In the genomic region with DNA sequence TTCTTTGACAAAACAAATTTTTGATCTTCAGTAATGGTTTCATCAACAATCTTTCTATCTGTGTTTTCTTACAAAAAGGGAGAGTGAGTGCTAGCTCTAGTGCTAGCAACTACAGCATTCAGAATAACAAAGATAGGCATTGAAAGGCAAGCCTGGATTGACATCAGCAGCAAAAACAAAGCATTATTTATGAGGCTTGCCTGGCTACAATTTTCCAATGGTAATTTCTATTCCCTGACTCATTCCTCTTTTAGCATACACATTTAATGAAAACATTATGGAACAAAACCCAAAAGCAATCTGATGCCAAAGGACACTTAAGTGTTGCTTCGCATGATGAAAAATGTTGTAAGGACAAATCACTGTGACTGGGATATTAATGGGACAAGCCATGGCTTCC, we compare ENCODE assay signal across 21 cellular contexts.
DNase-seq lines count a peak whose midpoint lies in the region; ATAC-seq, FAIRE-seq and TF ChIP-seq lines count a peak whose summit lies in the region.
"Had no signal": no experiment of that assay in that cellular context is flagged by ENCODE, and none has a peak within 500 bp of the region (broad histone marks: within the 10 kb centered on the region; RNA-seq: fewer than 3 reads in every experiment).

No MANE protein-coding gene starts in this region.

- no peaks in the 10 kb centered on the region for H4K20me1 ChIP-seq in astrocyte (ENCODE audit: insufficient read depth, low read length)

- DNase-seq in DMS153 treated with DMSO at 0.1 percent for 48 hours (lab: John Stamatoyannopoulos, UW; ENCODE audit: unreplicated experiment) = peak; percentile 19
- no peak for DNase-seq in DMS153 (lab: John Stamatoyannopoulos, UW)
- DNase-seq in astrocyte (ENCODE audit: low read depth) = peak; percentile 57
- peak; percentile 71 for DNase-seq in foreskin melanocyte
- peak in 4 of 49 donors; percentile 13 to 74 (median 22) for DNase-seq in substantia nigra (lab: John Stamatoyannopoulos, UW)
- no peak for DNase-seq in NCI-H1930 (lab: John Stamatoyannopoulos, UW)
- DNase-seq in natural killer cell treated with Interleukin-12 subunit alpha and Interleukin-12 subunit beta and Interleukin-15 and Interleukin-18, amount 100 ng/mL, for 72 hours (ENCODE audit: low spot score) = no peak
- no peak for DNase-seq in NK-92 (lab: John Stamatoyannopoulos, UW; ENCODE audit: unreplicated experiment)
- DNase-seq: activated CD4-positive, alpha-beta memory T cell treated with anti-CD3 and anti-CD28 coated beads for 36 hours; body of pancreas; effector memory CD4-positive, alpha-beta T cell; GF-D8; heart right ventricle; KBM-7; naive thymus-derived CD8-positive, alpha-beta T cell; right lobe of liver; stimulated activated naive CD4-positive, alpha-beta T cell had no signal

- no peak overlapping the region for H3K9ac ChIP-seq in astrocyte (ENCODE audit: low read length)

- no peaks in the 10 kb centered on the region for H3K79me2 ChIP-seq in astrocyte (ENCODE audit: insufficient read depth, low read length)

- no peak overlapping the region for H3K4me3 Mint-ChIP-seq in astrocyte (ENCODE audit: unreplicated experiment)
- H3K4me3 Mint-ChIP-seq in natural killer cell treated with Interleukin-12 subunit alpha and Interleukin-12 subunit beta and Interleukin-15 and Interleukin-18, amount 100 ng/mL, for 72 hours = no peak overlapping the region
- H3K4me3 Mint-ChIP-seq: activated CD4-positive, alpha-beta memory T cell treated with anti-CD3 and anti-CD28 coated beads for 36 hours; naive thymus-derived CD8-positive, alpha-beta T cell had no signal

- H3K36me3 ChIP-seq in astrocyte (ENCODE audit: insufficient read depth, low read length) = no peaks in the 10 kb centered on the region
- H3K36me3 ChIP-seq: heart right ventricle, left lung, right lobe of liver, SJSA1 had no signal

- H3K4me3 ChIP-seq in astrocyte (ENCODE audit: insufficient read depth, low read depth, low read length) = no peak overlapping the region
- H3K4me3 ChIP-seq: body of pancreas, heart right ventricle, left lung, right lobe of liver, SJSA1 had no signal

- no peaks in the 10 kb centered on the region for H3K27me3 Mint-ChIP-seq in astrocyte (ENCODE audit: low read depth, unreplicated experiment)
- H3K27me3 Mint-ChIP-seq in natural killer cell treated with Interleukin-12 subunit alpha and Interleukin-12 subunit beta and Interleukin-15 and Interleukin-18, amount 100 ng/mL, for 72 hours = no peaks in the 10 kb centered on the region
- H3K27me3 Mint-ChIP-seq: activated CD4-positive, alpha-beta memory T cell treated with anti-CD3 and anti-CD28 coated beads for 36 hours; naive thymus-derived CD8-positive, alpha-beta T cell had no signal

- TF ChIP-seq CTCF in astrocyte (IDR thresholded peaks at IDR 0.05; ENCODE audit: insufficient read depth, low read depth, low read length) = no peak

- H3K9me3 Mint-ChIP-seq in astrocyte (ENCODE audit: unreplicated experiment) = peaks cover 2% of the 10 kb centered on the region
- H3K9me3 Mint-ChIP-seq in natural killer cell treated with Interleukin-12 subunit alpha and Interleukin-12 subunit beta and Interleukin-15 and Interleukin-18, amount 100 ng/mL, for 72 hours = peaks cover 6% of the 10 kb centered on the region

- H3K27ac Mint-ChIP-seq in astrocyte (ENCODE audit: unreplicated experiment) = no peak overlapping the region
- no peak overlapping the region for H3K27ac Mint-ChIP-seq in natural killer cell treated with Interleukin-12 subunit alpha and Interleukin-12 subunit beta and Interleukin-15 and Interleukin-18, amount 100 ng/mL, for 72 hours
- H3K27ac Mint-ChIP-seq: activated CD4-positive, alpha-beta memory T cell treated with anti-CD3 and anti-CD28 coated beads for 36 hours; naive thymus-derived CD8-positive, alpha-beta T cell had no signal

- H3K4me1 Mint-ChIP-seq in astrocyte (ENCODE audit: low read depth, unreplicated experiment) = no peaks in the 10 kb centered on the region
- no peaks in the 10 kb centered on the region for H3K4me1 Mint-ChIP-seq in natural killer cell treated with Interleukin-12 subunit alpha and Interleukin-12 subunit beta and Interleukin-15 and Interleukin-18, amount 100 ng/mL, for 72 hours (ENCODE audit: low read depth in 2 of 2)
- H3K4me1 Mint-ChIP-seq: naive thymus-derived CD8-positive, alpha-beta T cell had no signal

- FAIRE-seq in astrocyte (lab: Jason Lieb, UNC) = no peak
- FAIRE-seq: TTC549 had no signal

- no peaks in the 10 kb centered on the region for H3K27me3 ChIP-seq in astrocyte (ENCODE audit: insufficient read depth, low read length)
- H3K27me3 ChIP-seq: body of pancreas, heart right ventricle, left lung, right lobe of liver, SJSA1 had no signal

- no peak for ATAC-seq in natural killer cell treated with Interleukin-12 subunit alpha and Interleukin-12 subunit beta and Interleukin-15 and Interleukin-18, amount 100 ng/mL, for 72 hours
- ATAC-seq: body of pancreas; heart right ventricle; left lung; naive thymus-derived CD8-positive, alpha-beta T cell; right lobe of liver had no signal

- no peak overlapping the region for H3K4me2 ChIP-seq in astrocyte (ENCODE audit: low read length)

- H3K36me3 Mint-ChIP-seq in astrocyte (ENCODE audit: low read depth, unreplicated experiment) = no peaks in the 10 kb centered on the region
- H3K36me3 Mint-ChIP-seq in natural killer cell treated with Interleukin-12 subunit alpha and Interleukin-12 subunit beta and Interleukin-15 and Interleukin-18, amount 100 ng/mL, for 72 hours = peaks cover 4% of the 10 kb centered on the region
- H3K36me3 Mint-ChIP-seq: activated CD4-positive, alpha-beta memory T cell treated with anti-CD3 and anti-CD28 coated beads for 36 hours; naive thymus-derived CD8-positive, alpha-beta T cell had no signal

- no peak overlapping the region for H2AFZ ChIP-seq in astrocyte (ENCODE audit: low read depth, low read length)

- H3K4me1 ChIP-seq in astrocyte (ENCODE audit: insufficient read depth, low read length) = no peaks in the 10 kb centered on the region
- H3K4me1 ChIP-seq: body of pancreas, left lung, right lobe of liver had no signal

- H3K27ac ChIP-seq in astrocyte (ENCODE audit: low read depth, low read length) (no peak overlapping the region), substantia nigra (ENCODE audit: low read depth, low read length, poor library complexity, severe bottlenecking) (peak overlapping the region; percentile 97)
- H3K27ac ChIP-seq: 22Rv1, body of pancreas, heart right ventricle, left lung, right lobe of liver, SJSA1 had no signal

- no peaks in the 10 kb centered on the region for H3K9me3 ChIP-seq in astrocyte (ENCODE audit: insufficient read depth, low read depth, low read length)
- H3K9me3 ChIP-seq: body of pancreas, heart right ventricle, left lung, right lobe of liver, SJSA1 had no signal

Comparison
In these comparisons a context has a peak if more than half of its experiments do, and no peak if none do; other contexts are left out.
1. DNase-seq: peak in DMS153 treated with DMSO at 0.1 percent for 48 hours (single experiment), astrocyte (single experiment) and foreskin melanocyte (single experiment); none in DMS153 (single experiment), NCI-H1930 (0 of 2), natural killer cell treated with Interleukin-12 subunit alpha and Interleukin-12 subunit beta and Interleukin-15 and Interleukin-18, amount 100 ng/mL, for 72 hours (single experiment) and NK-92 (single experiment).